ENCODE assay signal across 42 cellular contexts in the genomic region with DNA sequence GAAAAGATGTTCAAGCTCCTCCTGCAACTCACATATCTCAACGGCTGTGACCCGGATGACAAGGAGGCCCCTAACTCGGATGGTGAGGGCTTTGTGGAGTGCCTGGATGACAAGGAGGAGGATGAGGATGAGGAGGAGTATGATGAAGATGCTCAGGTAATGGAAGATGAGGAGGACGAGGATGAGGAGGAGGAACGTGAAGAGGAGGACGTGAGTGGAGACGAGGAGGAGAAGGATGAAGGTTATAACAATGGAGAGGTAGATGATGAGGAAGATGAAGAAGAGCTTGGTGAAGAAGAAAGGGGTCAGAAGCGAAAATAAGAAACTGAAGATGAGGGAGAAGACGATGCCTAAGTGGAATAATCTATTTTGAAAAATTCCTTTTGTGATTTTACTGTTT. TPM values are rescaled to one million over a fixed set of nuclear protein-coding genes. Genes with fewer than 3 reads are reported as not detected.
"Had no signal": no experiment of that assay in that cellular context is flagged by ENCODE, and none has a peak within 500 bp of the region (broad histone marks: within the 10 kb centered on the region; RNA-seq: fewer than 3 reads in every experiment).

No MANE protein-coding gene starts in this region.

- H3K36me3 ChIP-seq: adrenal gland, ascending aorta, brain microvascular endothelial cell, breast epithelium, cardiac muscle cell had no signal

- H3K4me3 ChIP-seq: adrenal gland, ascending aorta, body of pancreas, breast epithelium, cardiac muscle cell had no signal

- H3K4me1 Mint-ChIP-seq: activated naive CD4-positive, alpha-beta T cell treated with anti-CD3 and anti-CD28 coated beads, Interleukin-2, amount 10 ng/mL, durations not matched to agents 7 days and 5 days; activated naive CD8-positive, alpha-beta T cell treated with anti-CD3 and anti-CD28 coated beads for 36 hours; activated naive CD8-positive, alpha-beta T cell treated with anti-CD3 and anti-CD28 coated beads, Interleukin-2, amount 10 ng/mL, durations not matched to agents 7 days and 5 days; activated naive CD8-positive, alpha-beta T cell treated with anti-CD3 and anti-CD28 coated beads, Interleukin-2, amount 50 U/mL, for 24 hours; activated T-helper 17 cell treated with anti-CD3 and anti-CD28 coated beads, Interleukin-2, amount 50 U/mL, for 72 hours; brain; central memory CD8-positive, alpha-beta T cell had no signal

- H3K36me3 Mint-ChIP-seq: activated naive CD4-positive, alpha-beta T cell treated with anti-CD3 and anti-CD28 coated beads, Interleukin-2, amount 10 ng/mL, durations not matched to agents 7 days and 5 days; brain had no signal

- H3K27ac Mint-ChIP-seq: activated naive CD4-positive, alpha-beta T cell treated with anti-CD3 and anti-CD28 coated beads, Interleukin-2, amount 10 ng/mL, durations not matched to agents 7 days and 5 days; activated naive CD4-positive, alpha-beta T cell treated with anti-CD3 and anti-CD28 coated beads, Interleukin-2, amount 50 U/mL, for 72 hours; activated naive CD8-positive, alpha-beta T cell; activated naive CD8-positive, alpha-beta T cell treated with anti-CD3 and anti-CD28 coated beads for 36 hours; activated naive CD8-positive, alpha-beta T cell treated with anti-CD3 and anti-CD28 coated beads, Interleukin-2, amount 10 ng/mL, durations not matched to agents 7 days and 5 days; activated naive CD8-positive, alpha-beta T cell treated with anti-CD3 and anti-CD28 coated beads, Interleukin-2, amount 50 U/mL, for 24 hours; activated T-cell treated with anti-CD3 and anti-CD28 coated beads, Interleukin-2, amount 50 U/mL, for 24 hours; activated T-cell treated with anti-CD3 and anti-CD28 coated beads, Interleukin-2, amount 50 U/mL, for 72 hours; activated T-helper 1 cell treated with anti-CD3 and anti-CD28 coated beads, Interleukin-12 subunit alpha, Interleukin-12 subunit beta, Interleukin-2, Interleukin-4 antibody, amounts not matched to agents 30 ng/mL and 10 ng/mL and 1 ng/mL, durations not matched to agents 14 hours and 24 hours and 36 hours; activated T-helper 17 cell treated with anti-CD3 and anti-CD28 coated beads, Interleukin-2, amount 50 U/mL, for 72 hours; activated T-helper 2 cell treated with anti-CD3 and anti-CD28 coated beads, Interferon-gamma antibody, Interleukin-2, Interleukin-4, amounts not matched to agents 10 μg/mL and 5 μg/mL and 100 μg/mL, durations not matched to agents 14 hours and 24 hours and 36 hours; brain had no signal

- H3K4me1 ChIP-seq: adrenal gland, ascending aorta, body of pancreas, breast epithelium had no signal

- H3K27me3 Mint-ChIP-seq: activated naive CD8-positive, alpha-beta T cell treated with anti-CD3 and anti-CD28 coated beads, Interleukin-2, amount 10 ng/mL, durations not matched to agents 7 days and 5 days had no signal

- DNase-seq: activated effector memory CD4-positive, alpha-beta T cell treated with anti-CD3 and anti-CD28 coated beads, Interleukin-2, amount 50 U/mL, for 16 hours; activated effector memory CD4-positive, alpha-beta T cell treated with Interleukin-2 at 50 U/mL for 16 hours; activated gamma-delta T cell; activated gamma-delta T cell treated with Interleukin-2 at 50 U/mL for 16 hours; activated naive CD4-positive, alpha-beta T cell; activated naive CD4-positive, alpha-beta T cell treated with anti-CD3 and anti-CD28 coated beads, Interleukin-2, amount 10 ng/mL, durations not matched to agents 7 days and 5 days; activated naive CD4-positive, alpha-beta T cell treated with anti-CD3 and anti-CD28 coated beads, Interleukin-2, amount 50 U/mL, for 16 hours; activated naive CD4-positive, alpha-beta T cell treated with Interleukin-2 at 50 U/mL for 16 hours; activated naive CD8-positive, alpha-beta T cell treated with anti-CD3 and anti-CD28 coated beads for 36 hours; activated naive CD8-positive, alpha-beta T cell treated with anti-CD3 and anti-CD28 coated beads, Interleukin-2, amount 10 ng/mL, durations not matched to agents 7 days and 5 days; activated naive CD8-positive, alpha-beta T cell treated with anti-CD3 and anti-CD28 coated beads, Interleukin-2, amount 50 U/mL, for 24 hours; activated T-cell treated with anti-CD3 and anti-CD28 coated beads for 4 hours; activated T-cell treated with anti-CD3 and anti-CD28 coated beads, Interleukin-2, amount 50 U/mL, for 1 hour; activated T-cell treated with anti-CD3 and anti-CD28 coated beads, Interleukin-2, amount 50 U/mL, for 24 hours; activated T-cell treated with anti-CD3 and anti-CD28 coated beads, Interleukin-2, amount 50 U/mL, for 4 hours; activated T-cell treated with anti-CD3 and anti-CD28 coated beads, Interleukin-2, amount 50 U/mL, for 48 hours; activated T-cell treated with anti-CD3 and anti-CD28 coated beads, Interleukin-2, amount 50 U/mL, for 72 hours; adrenal gland; amniotic stem cell; amygdala; anterior cingulate cortex; aorta; body of pancreas; brain microvascular endothelial cell; caudate nucleus; central memory CD4-positive, alpha-beta T cell; cerebellar nuclear complex had no signal

- H3K27ac ChIP-seq: adrenal gland, ascending aorta, body of pancreas, brain microvascular endothelial cell, breast epithelium, cardiac muscle cell had no signal

- H3K27me3 ChIP-seq: adrenal gland, ascending aorta, body of pancreas, brain microvascular endothelial cell, breast epithelium, cardiac muscle cell had no signal

- ATAC-seq: activated naive CD4-positive, alpha-beta T cell treated with anti-CD3 and anti-CD28 coated beads, Interleukin-2, amount 50 U/mL, for 72 hours; activated naive CD8-positive, alpha-beta T cell treated with anti-CD3 and anti-CD28 coated beads, Interleukin-2, amount 50 U/mL, for 24 hours; activated T-cell treated with anti-CD3 and anti-CD28 coated beads, Interleukin-2, amount 50 U/mL, for 4 hours; activated T-cell treated with anti-CD3 and anti-CD28 coated beads, Interleukin-2, amount 50 U/mL, for 72 hours; activated T-helper 17 cell treated with anti-CD3 and anti-CD28 coated beads, Interleukin-2, amount 50 U/mL, for 72 hours; body of pancreas had no signal

- H3K4me3 Mint-ChIP-seq: activated naive CD4-positive, alpha-beta T cell treated with anti-CD3 and anti-CD28 coated beads, Interleukin-2, amount 10 ng/mL, durations not matched to agents 7 days and 5 days; activated naive CD8-positive, alpha-beta T cell; activated naive CD8-positive, alpha-beta T cell treated with anti-CD3 and anti-CD28 coated beads for 36 hours; activated naive CD8-positive, alpha-beta T cell treated with anti-CD3 and anti-CD28 coated beads, Interleukin-2, amount 10 ng/mL, durations not matched to agents 7 days and 5 days; activated naive CD8-positive, alpha-beta T cell treated with anti-CD3 and anti-CD28 coated beads, Interleukin-2, amount 50 U/mL, for 24 hours; activated T-cell treated with anti-CD3 and anti-CD28 coated beads, Interleukin-2, amount 50 U/mL, for 24 hours; activated T-cell treated with anti-CD3 and anti-CD28 coated beads, Interleukin-2, amount 50 U/mL, for 4 hours; activated T-cell treated with anti-CD3 and anti-CD28 coated beads, Interleukin-2, amount 50 U/mL, for 72 hours; activated T-helper 1 cell treated with anti-CD3 and anti-CD28 coated beads, Interleukin-12 subunit alpha, Interleukin-12 subunit beta, Interleukin-2, Interleukin-4 antibody, amounts not matched to agents 30 ng/mL and 10 ng/mL and 1 ng/mL, durations not matched to agents 14 hours and 24 hours and 36 hours; activated T-helper 17 cell treated with anti-CD3 and anti-CD28 coated beads, Interleukin-2, amount 50 U/mL, for 72 hours; brain; central memory CD8-positive, alpha-beta T cell had no signal

- H3K9me3 ChIP-seq: adrenal gland had no signal

RNA-seq across cellular contexts. Expression of gene ANP32D, which starts 0.7 kb away (rescaled TPM):
- total RNA-seq: activated naive CD4-positive, alpha-beta T cell treated with anti-CD3 and anti-CD28 coated beads, Interleukin-2, amount 50 U/mL, for 72 hours; activated naive CD8-positive, alpha-beta T cell treated with anti-CD3 and anti-CD28 coated beads for 36 hours; activated naive CD8-positive, alpha-beta T cell treated with anti-CD3 and anti-CD28 coated beads, Interleukin-2, amount 10 ng/mL, durations not matched to agents 7 days and 5 days; activated T-cell treated with anti-CD3 and anti-CD28 coated beads, Interleukin-2, amount 50 U/mL, for 4 hours; activated T-cell treated with anti-CD3 and anti-CD28 coated beads, Interleukin-2, amount 50 U/mL, for 72 hours; activated T-helper 1 cell treated with anti-CD3 and anti-CD28 coated beads, Interleukin-12 subunit alpha, Interleukin-12 subunit beta, Interleukin-2, Interleukin-4 antibody, amounts not matched to agents 30 ng/mL and 10 ng/mL and 1 ng/mL, durations not matched to agents 14 hours and 24 hours and 36 hours; activated T-helper 17 cell treated with anti-CD3 and anti-CD28 coated beads, Interleukin-2, amount 50 U/mL, for 72 hours; activated T-helper 2 cell treated with anti-CD3 and anti-CD28 coated beads, Interferon-gamma antibody, Interleukin-2, Interleukin-4, amounts not matched to agents 10 μg/mL and 5 μg/mL and 100 μg/mL, durations not matched to agents 14 hours and 24 hours and 36 hours; aorta; ascending aorta; astrocyte; body of pancreas; bronchial epithelial cell; cardiac muscle cell; cardiac septum; cerebellum; chondrocyte had no signal

RNA-seq across cellular contexts. Expression of gene C12orf54, which starts 9.2 kb away (rescaled TPM):
- total RNA-seq: activated naive CD4-positive, alpha-beta T cell treated with anti-CD3 and anti-CD28 coated beads, Interleukin-2, amount 50 U/mL, for 72 hours; activated naive CD8-positive, alpha-beta T cell treated with anti-CD3 and anti-CD28 coated beads for 36 hours; activated naive CD8-positive, alpha-beta T cell treated with anti-CD3 and anti-CD28 coated beads, Interleukin-2, amount 10 ng/mL, durations not matched to agents 7 days and 5 days; activated T-cell treated with anti-CD3 and anti-CD28 coated beads, Interleukin-2, amount 50 U/mL, for 4 hours; activated T-helper 1 cell treated with anti-CD3 and anti-CD28 coated beads, Interleukin-12 subunit alpha, Interleukin-12 subunit beta, Interleukin-2, Interleukin-4 antibody, amounts not matched to agents 30 ng/mL and 10 ng/mL and 1 ng/mL, durations not matched to agents 14 hours and 24 hours and 36 hours; activated T-helper 17 cell treated with anti-CD3 and anti-CD28 coated beads, Interleukin-2, amount 50 U/mL, for 72 hours; activated T-helper 2 cell treated with anti-CD3 and anti-CD28 coated beads, Interferon-gamma antibody, Interleukin-2, Interleukin-4, amounts not matched to agents 10 μg/mL and 5 μg/mL and 100 μg/mL, durations not matched to agents 14 hours and 24 hours and 36 hours; ascending aorta; body of pancreas; cardiac muscle cell; cardiac septum; cerebellum; chondrocyte had no signal

RNA-seq across cellular contexts. Expression of gene OR8S1, which starts 52.4 kb away (rescaled TPM):
- total RNA-seq: activated naive CD4-positive, alpha-beta T cell treated with anti-CD3 and anti-CD28 coated beads, Interleukin-2, amount 50 U/mL, for 72 hours; activated naive CD8-positive, alpha-beta T cell treated with anti-CD3 and anti-CD28 coated beads for 36 hours; activated naive CD8-positive, alpha-beta T cell treated with anti-CD3 and anti-CD28 coated beads, Interleukin-2, amount 10 ng/mL, durations not matched to agents 7 days and 5 days; activated T-cell treated with anti-CD3 and anti-CD28 coated beads, Interleukin-2, amount 50 U/mL, for 4 hours; activated T-cell treated with anti-CD3 and anti-CD28 coated beads, Interleukin-2, amount 50 U/mL, for 72 hours; activated T-helper 1 cell treated with anti-CD3 and anti-CD28 coated beads, Interleukin-12 subunit alpha, Interleukin-12 subunit beta, Interleukin-2, Interleukin-4 antibody, amounts not matched to agents 30 ng/mL and 10 ng/mL and 1 ng/mL, durations not matched to agents 14 hours and 24 hours and 36 hours; activated T-helper 17 cell treated with anti-CD3 and anti-CD28 coated beads, Interleukin-2, amount 50 U/mL, for 72 hours; activated T-helper 2 cell treated with anti-CD3 and anti-CD28 coated beads, Interferon-gamma antibody, Interleukin-2, Interleukin-4, amounts not matched to agents 10 μg/mL and 5 μg/mL and 100 μg/mL, durations not matched to agents 14 hours and 24 hours and 36 hours; adrenal gland; aorta; ascending aorta; astrocyte; body of pancreas; breast epithelium; bronchial epithelial cell; cardiac muscle cell; cardiac septum; cerebellum; chondrocyte had no signal
